ENCODE assay signal across 8 cellular contexts in the genomic region with DNA sequence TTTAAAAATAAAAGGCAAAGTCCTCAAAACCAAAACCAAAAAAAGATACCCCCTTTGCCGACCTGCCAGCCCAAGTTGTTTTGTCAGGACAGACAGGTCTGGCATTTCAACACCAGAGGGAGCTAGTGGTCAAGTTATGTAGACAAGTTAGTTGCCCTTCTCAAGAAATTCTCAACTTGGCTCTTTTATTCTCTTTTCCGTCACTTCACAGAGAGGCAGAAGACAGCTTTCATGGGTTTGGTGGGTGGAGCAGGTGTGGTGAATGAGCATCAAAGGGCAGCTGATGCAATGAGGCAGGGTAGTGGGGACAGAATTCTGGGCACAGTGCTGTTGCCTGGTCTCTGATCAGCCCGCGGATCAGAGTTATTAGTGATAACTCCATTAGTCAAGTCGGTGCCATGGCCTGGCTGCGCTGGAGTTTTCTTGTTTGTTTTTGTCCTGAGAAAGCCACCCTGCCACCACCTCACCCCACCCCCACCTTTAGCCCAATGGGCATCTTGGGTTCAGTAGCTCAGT.
DNase-seq lines count a peak whose midpoint lies in the region; ATAC-seq, FAIRE-seq and TF ChIP-seq lines count a peak whose summit lies in the region.

No MANE protein-coding gene starts in this region.

- H3K4me3 ChIP-seq in ACC112 (ENCODE audit: low read depth, low read length) (peak overlapping the region; percentile 32; the same call in 1 of the 2 replicates), right lobe of liver (no peak overlapping the region)

- H3K9me3 ChIP-seq in right lobe of liver, result no peaks in the 10 kb centered on the region

- peak; percentile 61 to 75 (median 68) for ATAC-seq in right lobe of liver
- no peak for ATAC-seq in GM21381 (IDR thresholded peaks at IDR 0.05; ENCODE audit: unreplicated experiment)

- H2AFZ ChIP-seq in ACC112 (ENCODE audit: low read length, unreplicated experiment), result no peak overlapping the region

- peak; percentile 78 for FAIRE-seq in GM18507 (lab: Jason Lieb, UNC)

- TF ChIP-seq CTCF in right lobe of liver (IDR thresholded peaks at IDR 0.05), result peak; percentile 74 to 88 (median 80)

- 10% methylated on average over 4 of the region's 6 CpGs for WGBS in right lobe of liver (ENCODE audit: insufficient coverage, low coverage, low lambda C conversion rate, missing lambda C conversion rate)

- H3K27me3 ChIP-seq in ACC112 (ENCODE audit: insufficient read depth, low read length), result no peaks in the 10 kb centered on the region
- no peaks in the 10 kb centered on the region for H3K27me3 ChIP-seq in right lobe of liver

- peak overlapping the region; percentile 91 for H3K27ac ChIP-seq in ACC112 (ENCODE audit: low read depth, low read length)
- peak overlapping the region; percentile 30 to 64 (median 56) for H3K27ac ChIP-seq in right lobe of liver

- TF ChIP-seq POLR2A in right lobe of liver (IDR thresholded peaks at IDR 0.05), result no peak

- H3K36me3 ChIP-seq in ACC112 (ENCODE audit: insufficient read depth, low read length), result no peaks in the 10 kb centered on the region
- no peaks in the 10 kb centered on the region for H3K36me3 ChIP-seq in right lobe of liver

- intact Hi-C loops in right lobe of liver (cut with DNase I), result loop anchor here in 1 of 2 donors (10.0 kb wide), 1 partner anchor 461 kb away; no protein-coding TSS in a partner anchor

- DNase-seq in GM18507 (ENCODE audit: extremely low spot score, insufficient read length, low read depth) (peak; percentile 39), NCI-H446 treated with DMSO at 0.1 percent for 48 hours (lab: John Stamatoyannopoulos, UW) (peak; percentile 18), dermis microvascular lymphatic vessel endothelial cell (ENCODE audit: low read depth in 2 of 2) (peak; percentile 61 to 83), right lobe of liver (peak; percentile 65 to 89 (median 73))
- peak; percentile 71 for DNase-seq in activated CD4-positive, alpha-beta T cell treated with anti-CD3 and anti-CD28 coated beads for 48 hours
- DNase-seq in stimulated activated CD8-positive, alpha-beta memory T cell treated with anti-CD3 and anti-CD28 coated beads, Interleukin-15, amount 100 ng/mL, for 1 hour (ENCODE audit: low read depth), result peak; percentile 22

- H3K4me1 ChIP-seq in ACC112 (ENCODE audit: control insufficient read depth, insufficient read depth, low read length, unreplicated experiment), result peaks cover 28% of the 10 kb centered on the region
- peaks cover 0 to 43% (median 21%) of the 10 kb centered on the region in 4 donors for H3K4me1 ChIP-seq in right lobe of liver

- H3K79me2 ChIP-seq in ACC112 (ENCODE audit: control insufficient read depth, insufficient read depth, low read length, unreplicated experiment), result no peaks in the 10 kb centered on the region

Comparison
In these comparisons a context has a peak if more than half of its experiments do, and no peak if none do; other contexts are left out.
1. DNase-seq: peak in every context shown above with its lines; median percentile 73 in right lobe of liver; 72 in dermis microvascular lymphatic vessel endothelial cell; 71 in activated CD4-positive, alpha-beta T cell treated with anti-CD3 and anti-CD28 coated beads for 48 hours; 39 in GM18507; 22 in stimulated activated CD8-positive, alpha-beta memory T cell treated with anti-CD3 and anti-CD28 coated beads, Interleukin-15, amount 100 ng/mL, for 1 hour; 18 in NCI-H446 treated with DMSO at 0.1 percent for 48 hours.